Comparison of ENCODE assay signal across 1 cellular context in the genomic region with DNA sequence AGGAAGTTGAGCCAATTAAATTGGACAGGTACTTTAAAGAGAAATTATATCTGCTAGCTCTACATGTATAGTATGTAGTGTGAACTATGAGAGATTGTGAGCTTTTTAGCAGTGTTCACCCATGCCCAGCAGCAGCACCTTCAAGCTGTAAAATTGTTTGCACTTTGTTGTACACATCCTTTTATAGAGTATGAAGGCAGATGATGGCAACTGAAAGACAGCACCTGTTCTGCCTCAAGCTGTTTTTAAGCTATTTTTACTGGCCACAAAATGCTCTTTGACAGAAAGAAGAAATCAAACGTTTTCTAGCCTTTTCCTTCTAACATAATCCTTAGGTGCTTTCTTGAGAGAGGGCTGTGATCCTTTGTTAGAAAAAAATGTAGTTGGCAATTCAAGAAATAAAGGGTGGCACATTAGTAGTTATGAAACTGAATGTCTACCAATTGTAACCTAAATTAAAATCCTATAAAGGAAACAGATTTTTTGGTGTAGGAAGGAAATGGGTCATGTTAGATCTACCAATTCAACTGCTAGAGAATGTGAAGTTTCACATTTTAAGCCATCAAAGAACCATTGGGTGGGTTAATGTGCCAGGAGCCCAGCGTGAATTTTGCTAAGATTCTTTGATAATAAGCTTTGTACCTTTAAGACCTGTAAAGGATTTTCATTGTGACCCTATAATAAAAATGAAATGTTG.
TF ChIP-seq lines count a peak whose summit lies in the region.

No MANE protein-coding gene starts in this region.

TF ChIP-seq in WTC11, 78 proteins besides CTCF, POLR2A, EP300 and RAD21:
- TF ChIP-seq, protein P1, sequence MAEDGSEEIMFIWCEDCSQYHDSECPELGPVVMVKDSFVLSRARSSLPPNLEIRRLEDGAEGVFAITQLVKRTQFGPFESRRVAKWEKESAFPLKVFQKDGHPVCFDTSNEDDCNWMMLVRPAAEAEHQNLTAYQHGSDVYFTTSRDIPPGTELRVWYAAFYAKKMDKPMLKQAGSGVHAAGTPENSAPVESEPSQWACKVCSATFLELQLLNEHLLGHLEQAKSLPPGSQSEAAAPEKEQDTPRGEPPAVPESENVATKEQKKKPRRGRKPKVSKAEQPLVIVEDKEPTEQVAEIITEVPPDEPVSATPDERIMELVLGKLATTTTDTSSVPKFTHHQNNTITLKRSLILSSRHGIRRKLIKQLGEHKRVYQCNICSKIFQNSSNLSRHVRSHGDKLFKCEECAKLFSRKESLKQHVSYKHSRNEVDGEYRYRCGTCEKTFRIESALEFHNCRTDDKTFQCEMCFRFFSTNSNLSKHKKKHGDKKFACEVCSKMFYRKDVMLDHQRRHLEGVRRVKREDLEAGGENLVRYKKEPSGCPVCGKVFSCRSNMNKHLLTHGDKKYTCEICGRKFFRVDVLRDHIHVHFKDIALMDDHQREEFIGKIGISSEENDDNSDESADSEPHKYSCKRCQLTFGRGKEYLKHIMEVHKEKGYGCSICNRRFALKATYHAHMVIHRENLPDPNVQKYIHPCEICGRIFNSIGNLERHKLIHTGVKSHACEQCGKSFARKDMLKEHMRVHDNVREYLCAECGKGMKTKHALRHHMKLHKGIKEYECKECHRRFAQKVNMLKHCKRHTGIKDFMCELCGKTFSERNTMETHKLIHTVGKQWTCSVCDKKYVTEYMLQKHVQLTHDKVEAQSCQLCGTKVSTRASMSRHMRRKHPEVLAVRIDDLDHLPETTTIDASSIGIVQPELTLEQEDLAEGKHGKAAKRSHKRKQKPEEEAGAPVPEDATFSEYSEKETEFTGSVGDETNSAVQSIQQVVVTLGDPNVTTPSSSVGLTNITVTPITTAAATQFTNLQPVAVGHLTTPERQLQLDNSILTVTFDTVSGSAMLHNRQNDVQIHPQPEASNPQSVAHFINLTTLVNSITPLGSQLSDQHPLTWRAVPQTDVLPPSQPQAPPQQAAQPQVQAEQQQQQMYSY (CRISPR knock-in tag; IDR thresholded peaks at IDR 0.05) = no peak
- TF ChIP-seq, protein P2, sequence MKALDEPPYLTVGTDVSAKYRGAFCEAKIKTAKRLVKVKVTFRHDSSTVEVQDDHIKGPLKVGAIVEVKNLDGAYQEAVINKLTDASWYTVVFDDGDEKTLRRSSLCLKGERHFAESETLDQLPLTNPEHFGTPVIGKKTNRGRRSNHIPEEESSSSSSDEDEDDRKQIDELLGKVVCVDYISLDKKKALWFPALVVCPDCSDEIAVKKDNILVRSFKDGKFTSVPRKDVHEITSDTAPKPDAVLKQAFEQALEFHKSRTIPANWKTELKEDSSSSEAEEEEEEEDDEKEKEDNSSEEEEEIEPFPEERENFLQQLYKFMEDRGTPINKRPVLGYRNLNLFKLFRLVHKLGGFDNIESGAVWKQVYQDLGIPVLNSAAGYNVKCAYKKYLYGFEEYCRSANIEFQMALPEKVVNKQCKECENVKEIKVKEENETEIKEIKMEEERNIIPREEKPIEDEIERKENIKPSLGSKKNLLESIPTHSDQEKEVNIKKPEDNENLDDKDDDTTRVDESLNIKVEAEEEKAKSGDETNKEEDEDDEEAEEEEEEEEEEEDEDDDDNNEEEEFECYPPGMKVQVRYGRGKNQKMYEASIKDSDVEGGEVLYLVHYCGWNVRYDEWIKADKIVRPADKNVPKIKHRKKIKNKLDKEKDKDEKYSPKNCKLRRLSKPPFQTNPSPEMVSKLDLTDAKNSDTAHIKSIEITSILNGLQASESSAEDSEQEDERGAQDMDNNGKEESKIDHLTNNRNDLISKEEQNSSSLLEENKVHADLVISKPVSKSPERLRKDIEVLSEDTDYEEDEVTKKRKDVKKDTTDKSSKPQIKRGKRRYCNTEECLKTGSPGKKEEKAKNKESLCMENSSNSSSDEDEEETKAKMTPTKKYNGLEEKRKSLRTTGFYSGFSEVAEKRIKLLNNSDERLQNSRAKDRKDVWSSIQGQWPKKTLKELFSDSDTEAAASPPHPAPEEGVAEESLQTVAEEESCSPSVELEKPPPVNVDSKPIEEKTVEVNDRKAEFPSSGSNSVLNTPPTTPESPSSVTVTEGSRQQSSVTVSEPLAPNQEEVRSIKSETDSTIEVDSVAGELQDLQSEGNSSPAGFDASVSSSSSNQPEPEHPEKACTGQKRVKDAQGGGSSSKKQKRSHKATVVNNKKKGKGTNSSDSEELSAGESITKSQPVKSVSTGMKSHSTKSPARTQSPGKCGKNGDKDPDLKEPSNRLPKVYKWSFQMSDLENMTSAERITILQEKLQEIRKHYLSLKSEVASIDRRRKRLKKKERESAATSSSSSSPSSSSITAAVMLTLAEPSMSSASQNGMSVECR (CRISPR knock-in tag; IDR thresholded peaks at IDR 0.05; ENCODE audit: borderline replicate concordance) = no peak
- TF ChIP-seq, protein P3, sequence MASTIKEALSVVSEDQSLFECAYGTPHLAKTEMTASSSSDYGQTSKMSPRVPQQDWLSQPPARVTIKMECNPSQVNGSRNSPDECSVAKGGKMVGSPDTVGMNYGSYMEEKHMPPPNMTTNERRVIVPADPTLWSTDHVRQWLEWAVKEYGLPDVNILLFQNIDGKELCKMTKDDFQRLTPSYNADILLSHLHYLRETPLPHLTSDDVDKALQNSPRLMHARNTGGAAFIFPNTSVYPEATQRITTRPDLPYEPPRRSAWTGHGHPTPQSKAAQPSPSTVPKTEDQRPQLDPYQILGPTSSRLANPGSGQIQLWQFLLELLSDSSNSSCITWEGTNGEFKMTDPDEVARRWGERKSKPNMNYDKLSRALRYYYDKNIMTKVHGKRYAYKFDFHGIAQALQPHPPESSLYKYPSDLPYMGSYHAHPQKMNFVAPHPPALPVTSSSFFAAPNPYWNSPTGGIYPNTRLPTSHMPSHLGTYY (CRISPR knock-in tag; IDR thresholded peaks at IDR 0.05) = no peak
- TF ChIP-seq JAZF1 (CRISPR knock-in tag; IDR thresholded peaks at IDR 0.05) = no peak
